1 cellular context compared by ENCODE assay signal in genomic region chr6:132478697-132479096, GRCh38.
TF ChIP-seq lines count a peak whose summit lies in the region.

No MANE protein-coding gene starts in this region.

TF ChIP-seq in IMR-90, 13 proteins besides CTCF, POLR2A, EP300 and RAD21:
- TF ChIP-seq BHLHE40 (IDR thresholded peaks at IDR 0.05; ENCODE audit: low read depth, low read length) (no peak), SMC3 (IDR thresholded peaks at IDR 0.05; ENCODE audit: low read depth, low read length) (no peak), FOS (IDR thresholded peaks at IDR 0.05; ENCODE audit: low read depth, low read length) (no peak), CHD1 (IDR thresholded peaks at IDR 0.05; ENCODE audit: low read depth, low read length) (no peak), MXI1 (IDR thresholded peaks at IDR 0.05; ENCODE audit: borderline replicate concordance, low read depth, low read length) (no peak), NFE2L2 (IDR thresholded peaks at IDR 0.05; ENCODE audit: low read depth, low read length) (no peak), MAZ (IDR thresholded peaks at IDR 0.05; ENCODE audit: borderline replicate concordance, low read depth, low read length) (no peak), RFX5 (IDR thresholded peaks at IDR 0.05; ENCODE audit: low read depth, low read length) (no peak), ELK1 (IDR thresholded peaks at IDR 0.05; ENCODE audit: borderline replicate concordance, low read depth, low read length) (no peak), RCOR1 (IDR thresholded peaks at IDR 0.05; ENCODE audit: insufficient replicate concordance, low read length) (no peak), CEBPB (IDR thresholded peaks at IDR 0.05; ENCODE audit: low read depth, low read length) (no peak), USF2 (IDR thresholded peaks at IDR 0.05; ENCODE audit: low read depth, low read length) (no peak)
